Comparison of ENCODE assay signal across 34 cellular contexts in the genomic region with DNA sequence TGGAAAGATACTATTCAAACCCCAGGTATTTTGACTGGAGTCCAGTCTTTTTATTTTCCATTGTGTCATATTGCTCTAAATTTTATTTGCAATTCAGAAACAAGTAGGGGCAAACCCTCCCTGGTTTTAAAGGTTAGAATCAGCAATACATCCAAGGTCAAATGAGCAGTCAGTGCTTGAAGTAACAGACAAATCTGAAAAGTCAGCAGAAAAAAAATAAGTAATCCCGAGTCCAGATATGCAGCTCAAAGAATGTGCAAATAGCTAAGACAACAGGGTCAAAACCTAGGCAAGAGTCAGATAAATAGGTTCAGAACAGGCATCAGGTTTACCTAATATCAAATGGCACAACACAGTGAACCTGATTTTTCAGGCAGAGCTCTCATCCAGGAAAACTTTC.
"Had no signal": no experiment of that assay in that cellular context is flagged by ENCODE, and none has a peak within 500 bp of the region (broad histone marks: within the 10 kb centered on the region; RNA-seq: fewer than 3 reads in every experiment).

No MANE protein-coding gene starts in this region.

- DNase-seq: activated B cell treated with CpG ODN at 0.5 μM for 24 hours; activated CD4-positive, alpha-beta memory T cell treated with anti-CD3 and anti-CD28 coated beads for 36 hours; activated CD4-positive, alpha-beta T cell treated with anti-CD3 and anti-CD28 coated beads for 4 hours; activated CD4-positive, alpha-beta T cell treated with anti-CD3 and anti-CD28 coated beads, Interleukin-2, amount 10 ng/mL, durations not matched to agents 24 days and 14 days; activated CD4-positive, alpha-beta T cell treated with anti-CD3 and anti-CD28 coated beads, Interleukin-2, amount 50 U/mL, for 1 hour; activated CD4-positive, alpha-beta T cell treated with anti-CD3 and anti-CD28 coated beads, Interleukin-2, amount 50 U/mL, for 4 hours; activated CD4-positive, CD25-positive, alpha-beta regulatory T cell treated with anti-CD3 and anti-CD28 coated beads, Interleukin-2, amount 50 U/mL, for 72 hours; activated CD8-positive, alpha-beta memory T cell treated with anti-CD3 and anti-CD28 coated beads, Interleukin-2, amount 50 U/mL, for 4 hours; activated CD8-positive, alpha-beta T cell treated with anti-CD3 and anti-CD28 coated beads for 36 hours; activated effector memory CD4-positive, alpha-beta T cell treated with anti-CD3 and anti-CD28 coated beads, Interleukin-2, amount 50 U/mL, for 16 hours; activated gamma-delta T cell treated with Interleukin-2 at 50 U/mL for 16 hours; activated naive CD4-positive, alpha-beta T cell; activated naive CD4-positive, alpha-beta T cell treated with anti-CD3 and anti-CD28 coated beads for 36 hours; activated naive CD4-positive, alpha-beta T cell treated with anti-CD3 and anti-CD28 coated beads, Interleukin-2, amount 50 U/mL, for 16 hours; activated naive CD8-positive, alpha-beta T cell treated with anti-CD3 and anti-CD28 coated beads for 36 hours; activated T-cell treated with anti-CD3 and anti-CD28 coated beads for 4 hours; activated T-cell treated with anti-CD3 and anti-CD28 coated beads, Interleukin-2, amount 50 U/mL, for 1 hour; activated T-cell treated with anti-CD3 and anti-CD28 coated beads, Interleukin-2, amount 50 U/mL, for 4 hours; activated T-cell treated with anti-CD3 and anti-CD28 coated beads, Interleukin-2, amount 50 U/mL, for 72 hours; adrenal gland; amniotic stem cell; aorta; body of pancreas; brain microvascular endothelial cell; cerebellar nuclear complex; T-helper 1 cell; T-helper 2 cell; T-helper 9 cell had no signal

- H3K4me3 ChIP-seq: adrenal gland, body of pancreas, breast epithelium had no signal

- H3K36me3 ChIP-seq: adrenal gland, brain microvascular endothelial cell, breast epithelium had no signal

- H3K4me1 ChIP-seq: adrenal gland, body of pancreas, breast epithelium had no signal

- H3K27me3 ChIP-seq: adrenal gland, body of pancreas, brain microvascular endothelial cell, breast epithelium had no signal

- H3K9me3 ChIP-seq: adrenal gland, body of pancreas, breast epithelium had no signal

- H3K27ac ChIP-seq: adrenal gland, body of pancreas, brain microvascular endothelial cell, breast epithelium, VCaP had no signal

- FAIRE-seq: astrocyte, TTC549 had no signal

- ATAC-seq: activated CD8-positive, alpha-beta T cell treated with anti-CD3 and anti-CD28 coated beads for 36 hours; activated naive CD4-positive, alpha-beta T cell treated with anti-CD3 and anti-CD28 coated beads, Interleukin-2, amount 50 U/mL, for 72 hours; activated T-cell treated with anti-CD3 and anti-CD28 coated beads, Interleukin-2, amount 50 U/mL, for 4 hours; activated T-cell treated with anti-CD3 and anti-CD28 coated beads, Interleukin-2, amount 50 U/mL, for 72 hours; activated T-helper 17 cell treated with anti-CD3 and anti-CD28 coated beads, Interleukin-2, amount 50 U/mL, for 72 hours; body of pancreas had no signal
